Comparison of ENCODE assay signal across 15 cellular contexts in genomic region chr12:74816398-74817175, GRCh38.
DNase-seq lines count a peak whose midpoint lies in the region.
"Had no signal": no experiment of that assay in that cellular context is flagged by ENCODE, and none has a peak within 500 bp of the region (broad histone marks: within the 10 kb centered on the region; RNA-seq: fewer than 3 reads in every experiment).

No MANE protein-coding gene starts in this region.

- H3K4me3 Mint-ChIP-seq in activated naive CD8-positive, alpha-beta T cell treated with anti-CD3 and anti-CD28 coated beads for 36 hours = no peak overlapping the region
- H3K4me3 Mint-ChIP-seq: HFFc6 had no signal

- DNase-seq in Daoy (ENCODE audit: low read depth) (peak; percentile 7), HT1080 (ENCODE audit: low read depth) (peak; percentile 8), SK-MEL-5 (ENCODE audit: low read depth, low spot score) (peak; percentile 22), posterior vena cava (ENCODE audit: low spot score) (peak; percentile 64), foreskin melanocyte (no peak)
- DNase-seq in activated CD4-positive, alpha-beta T cell treated with anti-CD3 and anti-CD28 coated beads, Interleukin-2, amount 50 U/mL, for 1 hour = no peak
- DNase-seq in activated naive CD8-positive, alpha-beta T cell treated with anti-CD3 and anti-CD28 coated beads for 36 hours = no peak
- DNase-seq: DMS153, GOT3, HFFc6, NCI-H2029, NCI-H526, Peyer's patch, Right ventricle myocardium superior, T-helper 2 cell had no signal

- in situ Hi-C loops in SK-MEL-5 (cut with HindIII; ENCODE audit: low pct_unique_long_range_greater_than_20kb, low sequenced_read_pairs) = no loop called here

- no peaks in the 10 kb centered on the region for H3K27me3 Mint-ChIP-seq in activated naive CD8-positive, alpha-beta T cell treated with anti-CD3 and anti-CD28 coated beads for 36 hours

- H3K4me1 Mint-ChIP-seq in activated naive CD8-positive, alpha-beta T cell treated with anti-CD3 and anti-CD28 coated beads for 36 hours = no peaks in the 10 kb centered on the region

- no peak overlapping the region for H3K27ac Mint-ChIP-seq in activated naive CD8-positive, alpha-beta T cell treated with anti-CD3 and anti-CD28 coated beads for 36 hours
- H3K27ac Mint-ChIP-seq: HFFc6 had no signal

- intact Hi-C loops in posterior vena cava (cut with DNase I) = no loop called here

- H3K9me3 Mint-ChIP-seq in activated naive CD8-positive, alpha-beta T cell treated with anti-CD3 and anti-CD28 coated beads for 36 hours = peaks cover 10% of the 10 kb centered on the region

- no peaks in the 10 kb centered on the region for H3K36me3 Mint-ChIP-seq in activated naive CD8-positive, alpha-beta T cell treated with anti-CD3 and anti-CD28 coated beads for 36 hours

Comparison
In these comparisons a context has a peak if more than half of its experiments do, and no peak if none do; other contexts are left out.
1. DNase-seq: peak in Daoy (single experiment), HT1080 (single experiment), SK-MEL-5 (single experiment) and posterior vena cava (single experiment); none in activated CD4-positive, alpha-beta T cell treated with anti-CD3 and anti-CD28 coated beads, Interleukin-2, amount 50 U/mL, for 1 hour (single experiment), activated naive CD8-positive, alpha-beta T cell treated with anti-CD3 and anti-CD28 coated beads for 36 hours (single experiment) and foreskin melanocyte (single experiment).